In genomic region chr17:32483451-32484019, GRCh38 we compare ENCODE assay signal across 1 cellular context.
A peak's percentile ranks its signal among the peaks of the same experiment; 100 is the strongest.
TF ChIP-seq lines count a peak whose summit lies in the region.

No MANE protein-coding gene starts in this region.

TF ChIP-seq in GM12878, 131 proteins besides CTCF, POLR2A, EP300 and RAD21:
- TF ChIP-seq PAX8 (IDR thresholded peaks at IDR 0.05) (no peak), IRF4 (IDR thresholded peaks at IDR 0.05; ENCODE audit: low read depth, low read length) (0 out of 2 replicates have a peak, but pooled peaks have one; percentile 39), JUNB (IDR thresholded peaks at IDR 0.05) (no peak), ZNF274 (IDR thresholded peaks at IDR 0.05; ENCODE audit: insufficient read depth, insufficient read length) (no peak), EZH2 (IDR thresholded peaks at IDR 0.05; ENCODE audit: borderline replicate concordance, control insufficient read depth, low read depth, low read length) (no peak), CREB1 (IDR thresholded peaks at IDR 0.05; ENCODE audit: low read depth) (0 out of 2 replicates have a peak, but pooled peaks have one; percentile 28), IKZF1 (conservative IDR thresholded peaks at IDR 0.05) (peak; percentile 45), FOS (IDR thresholded peaks at IDR 0.05; ENCODE audit: borderline replicate concordance, extremely low read depth, insufficient read length) (no peak), MLLT1 (IDR thresholded peaks at IDR 0.05) (peak; percentile 85), SMARCA5 (IDR thresholded peaks at IDR 0.05) (0 out of 2 replicates have a peak, but pooled peaks have one; percentile 28), HDGF (IDR thresholded peaks at IDR 0.05) (no peak), NBN (IDR thresholded peaks at IDR 0.05) (0 out of 2 replicates have a peak, but pooled peaks have one; percentile 21), EED (IDR thresholded peaks at IDR 0.05; ENCODE audit: low read depth) (peak; percentile 69), NRF1 (conservative IDR thresholded peaks at IDR 0.05; ENCODE audit: low read depth, low read length) (no peak), HCFC1 (IDR thresholded peaks at IDR 0.05; ENCODE audit: low read length) (0 out of 2 replicates have a peak, but pooled peaks have one; percentile 22), IRF3 (IDR thresholded peaks at IDR 0.05) (no peak), STAT3 (IDR thresholded peaks at IDR 0.05; ENCODE audit: low read depth, low read length) (no peak), CBFB (IDR thresholded peaks at IDR 0.05; ENCODE audit: low read depth) (0 out of 2 replicates have a peak, but pooled peaks have one; percentile 47), LARP7 (IDR thresholded peaks at IDR 0.05) (peak; percentile 29; the same call in 1 of the 2 replicates), SMC3 (IDR thresholded peaks at IDR 0.05; ENCODE audit: borderline replicate concordance, low read length) (peak; percentile 89), RUNX3 (IDR thresholded peaks at IDR 0.05; ENCODE audit: low read length) (0 out of 2 replicates have a peak, but pooled peaks have one; percentile 15), SIN3A (IDR thresholded peaks at IDR 0.05; ENCODE audit: low read depth, low read length) (no peak), ATF7 (IDR thresholded peaks at IDR 0.05; ENCODE audit: low read depth) (0 out of 2 replicates have a peak, but pooled peaks have one; percentile 22), MTA3 (IDR thresholded peaks at IDR 0.05; ENCODE audit: borderline replicate concordance, low read length) (0 out of 2 replicates have a peak, but pooled peaks have one; percentile 29), BCL3 (IDR thresholded peaks at IDR 0.05; ENCODE audit: borderline replicate concordance, insufficient read depth, low read depth, low read length, poor library complexity, severe bottlenecking) (peak; percentile 10), ZNF687 (IDR thresholded peaks at IDR 0.05) (peak; percentile 29; the same call in 1 of the 2 replicates), PKNOX1 (IDR thresholded peaks at IDR 0.05) (peak; percentile 70), TARDBP (IDR thresholded peaks at IDR 0.05; ENCODE audit: borderline replicate concordance) (no peak), IKZF2 (IDR thresholded peaks at IDR 0.05) (peak in 1 of 2 experiments; percentile 47; a peak in 2 of 4 replicates), CHD2 (IDR thresholded peaks at IDR 0.05; ENCODE audit: borderline replicate concordance, low read depth, low read length) (peak; percentile 20; the same call in 1 of the 2 replicates), PML (IDR thresholded peaks at IDR 0.05; ENCODE audit: low read length) (0 out of 2 replicates have a peak, but pooled peaks have one; percentile 58), SPI1 (IDR thresholded peaks at IDR 0.05; ENCODE audit: borderline replicate concordance, insufficient read depth, low read depth, low read length) (peak; percentile 37; the same call in 1 of the 2 replicates), YY1 (IDR thresholded peaks at IDR 0.05; ENCODE audit: low read depth, low read length) (peak; percentile 65; the same call in 1 of the 2 replicates), ZNF207 (IDR thresholded peaks at IDR 0.05; ENCODE audit: borderline replicate concordance) (no peak), FOXM1 (IDR thresholded peaks at IDR 0.05; ENCODE audit: low read depth, low read length) (no peak), SIX5 (IDR thresholded peaks at IDR 0.05; ENCODE audit: low read depth, low read length, severe bottlenecking) (no peak)
